ENCODE assay signal across 9 cellular contexts in genomic region chrX:131821945-131822622, GRCh38.
A peak's percentile ranks its signal among the peaks of the same experiment; 100 is the strongest.
DNase-seq lines count a peak whose midpoint lies in the region; ATAC-seq and TF ChIP-seq lines count a peak whose summit lies in the region.
"Had no signal": no experiment of that assay in that cellular context is flagged by ENCODE, and none has a peak within 500 bp of the region (broad histone marks: within the 10 kb centered on the region; RNA-seq: fewer than 3 reads in every experiment).

No MANE protein-coding gene starts in this region.

- peaks cover 32% of the 10 kb centered on the region for H3K4me1 Mint-ChIP-seq in activated T-cell treated with anti-CD3 and anti-CD28 coated beads, Interleukin-2, amount 50 U/mL, for 24 hours (ENCODE audit: low read depth)
- H3K4me1 Mint-ChIP-seq in osteocyte (ENCODE audit: unreplicated experiment) = no peaks in the 10 kb centered on the region

- no peak for TF ChIP-seq POLR2A in right lobe of liver (IDR thresholded peaks at IDR 0.05)

- H3K9me3 ChIP-seq in right lobe of liver = no peaks in the 10 kb centered on the region

- H3K27me3 Mint-ChIP-seq in activated T-cell treated with anti-CD3 and anti-CD28 coated beads, Interleukin-2, amount 50 U/mL, for 24 hours = no peaks in the 10 kb centered on the region
- no peaks in the 10 kb centered on the region for H3K27me3 Mint-ChIP-seq in osteocyte (ENCODE audit: unreplicated experiment)
- H3K27me3 Mint-ChIP-seq: central memory CD8-positive, alpha-beta T cell had no signal

- H3K4me3 ChIP-seq in GM08714 (ENCODE audit: low read length) (peak overlapping the region; percentile 59; the same call in 1 of the 2 replicates), right lobe of liver (peak overlapping the region; percentile 29 to 58 (median 50))

- no peaks in the 10 kb centered on the region for H3K27me3 ChIP-seq in right lobe of liver

- peak; percentile 38 to 83 (median 52) for TF ChIP-seq CTCF in right lobe of liver (IDR thresholded peaks at IDR 0.05)
- TF ChIP-seq CTCF in osteocyte (IDR thresholded peaks at IDR 0.05) = no peak

- peak overlapping the region; percentile 88 for H3K4me3 Mint-ChIP-seq in activated T-cell treated with anti-CD3 and anti-CD28 coated beads, Interleukin-2, amount 50 U/mL, for 24 hours
- no peak overlapping the region for H3K4me3 Mint-ChIP-seq in osteocyte (ENCODE audit: unreplicated experiment)
- H3K4me3 Mint-ChIP-seq: central memory CD8-positive, alpha-beta T cell had no signal

- H3K36me3 Mint-ChIP-seq in activated T-cell treated with anti-CD3 and anti-CD28 coated beads, Interleukin-2, amount 50 U/mL, for 24 hours (ENCODE audit: low read depth) = peaks cover 12% of the 10 kb centered on the region
- H3K36me3 Mint-ChIP-seq in osteocyte (ENCODE audit: unreplicated experiment) = peaks cover 2% of the 10 kb centered on the region

- H3K27ac Mint-ChIP-seq in activated T-cell treated with anti-CD3 and anti-CD28 coated beads, Interleukin-2, amount 50 U/mL, for 24 hours = peak overlapping the region; percentile 97
- H3K27ac Mint-ChIP-seq in osteocyte (ENCODE audit: unreplicated experiment) = no peak overlapping the region

- H3K36me3 ChIP-seq in right lobe of liver = no peaks in the 10 kb centered on the region

- no peaks in the 10 kb centered on the region for H3K9me3 Mint-ChIP-seq in activated T-cell treated with anti-CD3 and anti-CD28 coated beads, Interleukin-2, amount 50 U/mL, for 24 hours
- H3K9me3 Mint-ChIP-seq in osteocyte (ENCODE audit: unreplicated experiment) = peaks cover under 1% of the 10 kb centered on the region
- H3K9me3 Mint-ChIP-seq: central memory CD8-positive, alpha-beta T cell had no signal

- intact Hi-C loops in right lobe of liver (cut with DNase I) = no loop called here

- peak; percentile 76 for DNase-seq in activated T-cell treated with anti-CD3 and anti-CD28 coated beads, Interleukin-2, amount 50 U/mL, for 24 hours
- DNase-seq in right lobe of liver (peak in 1 of 3 donors; percentile 65), HUDEP-2 (lab: John Stamatoyannopoulos, UW; ENCODE audit: unreplicated experiment in 76 of 76) (no peak), osteocyte (ENCODE audit: extremely low spot score, unreplicated experiment) (no peak)
- DNase-seq in activated CD4-positive, alpha-beta T cell treated with anti-CD3 and anti-CD28 coated beads for 1 hour = no peak

- WGBS in right lobe of liver (ENCODE audit: insufficient coverage, low coverage, low lambda C conversion rate, missing lambda C conversion rate) = 30% methylated on average over 16 of the region's 22 CpGs

- peak overlapping the region; percentile 70 to 76 (median 73) for H3K27ac ChIP-seq in right lobe of liver

- ATAC-seq in HG02571 (IDR thresholded peaks at IDR 0.05; ENCODE audit: unreplicated experiment) (peak; percentile 78), right lobe of liver (peak in 3 of 4 donors; percentile 94 to 96 (median 95)), HG02759 (IDR thresholded peaks at IDR 0.05; ENCODE audit: unreplicated experiment) (no peak)

- peaks cover 0 to 3% (median 0%) of the 10 kb centered on the region in 4 donors for H3K4me1 ChIP-seq in right lobe of liver
